ENCODE assay signal across 8 cellular contexts in the genomic region with DNA sequence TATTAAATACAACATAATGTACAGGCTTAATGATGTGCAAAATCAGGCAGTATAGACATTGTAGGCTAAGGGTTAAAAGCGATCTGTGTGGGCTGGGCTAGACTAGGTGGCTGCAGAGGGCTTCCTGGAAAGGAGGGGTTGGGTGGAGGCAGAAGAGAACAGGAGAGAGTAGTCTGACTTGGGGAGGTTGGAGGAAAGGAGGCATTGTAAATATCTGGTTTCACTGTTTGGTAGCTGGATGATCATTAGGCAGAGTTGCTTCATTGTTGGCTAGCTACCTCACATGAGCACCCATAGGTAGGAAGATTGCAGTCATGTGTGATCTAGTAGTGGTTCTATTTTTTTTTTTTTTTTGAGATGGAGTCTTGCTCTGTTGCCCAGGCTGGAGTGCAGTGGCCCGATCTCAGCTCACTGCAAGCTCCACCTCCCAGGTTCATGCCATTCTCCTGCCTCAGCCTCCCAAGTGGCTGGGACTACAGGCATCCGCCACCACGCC. TPM values are rescaled to one million over a fixed set of nuclear protein-coding genes. Genes with fewer than 3 reads are reported as not detected.
A peak's percentile ranks its signal among the peaks of the same experiment; 100 is the strongest.
DNase-seq lines count a peak whose midpoint lies in the region; ATAC-seq, FAIRE-seq and TF ChIP-seq lines count a peak whose summit lies in the region.
"Not testable (repeated sequence)": the region's sequence is repeated elsewhere in the genome, so short reads cannot be mapped to it uniquely, and the experiment has no call there.

No MANE protein-coding gene starts in this region.

- not testable (repeated sequence) for H3K9me3 ChIP-seq in pancreas, upper lobe of right lung

- ATAC-seq in activated CD4-positive, alpha-beta T cell treated with anti-CD3 and anti-CD28 coated beads for 36 hours = peak; percentile 60
- ATAC-seq in esophagus mucosa (peak; percentile 58), pancreas (peak in 3 of 4 donors; percentile 21 to 34 (median 25)), upper lobe of right lung (peak; percentile 50)

- intact Hi-C loops in activated CD4-positive, alpha-beta T cell treated with anti-CD3 and anti-CD28 coated beads for 36 hours (cut with DNase I, micrococcal nuclease) = loop anchor here in 1 of 2 experiments (1.0 kb wide), 1 partner anchor 59 kb away; no protein-coding TSS in a partner anchor
- intact Hi-C loops in pancreas (cut with DNase I); upper lobe of right lung (cut with DNase I): not testable (repeated sequence)

- POLR2A ChIA-PET in activated CD4-positive, alpha-beta T cell treated with anti-CD3 and anti-CD28 coated beads for 36 hours (lab: Charles Lee) = interaction anchor here (0.6 to 1.7 kb wide), 4 partner anchors 10 to 109 kb away, joined by 3 to 5 read pairs (median 3); no protein-coding TSS in a partner anchor

- H3K4me3 Mint-ChIP-seq in activated CD4-positive, alpha-beta T cell treated with anti-CD3 and anti-CD28 coated beads for 36 hours = peak overlapping the region; percentile 88
- peak overlapping the region; percentile 98 for H3K4me3 Mint-ChIP-seq in activated naive CD4-positive, alpha-beta T cell treated with anti-CD3 and anti-CD28 coated beads, Interleukin-2, amount 10 ng/mL, durations not matched to agents 7 days and 5 days

- not testable (repeated sequence) for FAIRE-seq in pancreas (lab: Jason Lieb, UNC)

- H3K27me3 ChIP-seq in pancreas, upper lobe of right lung: not testable (repeated sequence)

- H3K27me3 Mint-ChIP-seq in activated CD4-positive, alpha-beta T cell treated with anti-CD3 and anti-CD28 coated beads for 36 hours; activated naive CD4-positive, alpha-beta T cell treated with anti-CD3 and anti-CD28 coated beads, Interleukin-2, amount 10 ng/mL, durations not matched to agents 7 days and 5 days: not testable (repeated sequence)

- peaks cover 79% of the 10 kb centered on the region for H3K4me1 Mint-ChIP-seq in activated CD4-positive, alpha-beta T cell treated with anti-CD3 and anti-CD28 coated beads for 36 hours
- H3K4me1 Mint-ChIP-seq in activated naive CD4-positive, alpha-beta T cell treated with anti-CD3 and anti-CD28 coated beads, Interleukin-2, amount 10 ng/mL, durations not matched to agents 7 days and 5 days = peaks cover 82% of the 10 kb centered on the region

- H3K36me3 ChIP-seq in pancreas, upper lobe of right lung: not testable (repeated sequence)

- WGBS in pancreas, 2 donors = 87 to 90% methylated on average over 4 of the region's 4 CpGs

- H3K27ac Mint-ChIP-seq in activated CD4-positive, alpha-beta T cell treated with anti-CD3 and anti-CD28 coated beads for 36 hours = peak overlapping the region; percentile 98
- H3K27ac Mint-ChIP-seq in activated naive CD4-positive, alpha-beta T cell treated with anti-CD3 and anti-CD28 coated beads, Interleukin-2, amount 10 ng/mL, durations not matched to agents 7 days and 5 days = peak overlapping the region; percentile 88

- peak overlapping the region in 1 of 4 donors; percentile 5 for H3K27ac ChIP-seq in pancreas
- H3K27ac ChIP-seq in upper lobe of right lung = not testable (repeated sequence)

- H3K4me1 ChIP-seq in pancreas (peaks cover 27 to 51% (median 33%) of the 10 kb centered on the region in 3 donors), upper lobe of right lung (peaks cover 69% of the 10 kb centered on the region)

- not testable (repeated sequence) for H3K9me3 Mint-ChIP-seq in activated CD4-positive, alpha-beta T cell treated with anti-CD3 and anti-CD28 coated beads for 36 hours (ENCODE audit: low read depth); activated naive CD4-positive, alpha-beta T cell treated with anti-CD3 and anti-CD28 coated beads, Interleukin-2, amount 10 ng/mL, durations not matched to agents 7 days and 5 days

- CTCF ChIA-PET in activated CD4-positive, alpha-beta T cell treated with anti-CD3 and anti-CD28 coated beads for 36 hours (lab: Charles Lee) = interaction anchor here (0.7 to 4.0 kb wide), 8 partner anchors 10 to 212 kb away, joined by 3 to 33 read pairs (median 4); no protein-coding TSS in a partner anchor
- CTCF ChIA-PET in activated naive CD4-positive, alpha-beta T cell treated with anti-CD3 and anti-CD28 coated beads, Interleukin-2, amount 10 ng/mL, durations not matched to agents 7 days and 5 days (lab: Charles Lee) = interaction anchor here (0.6 to 5.0 kb wide), 7 partner anchors 9 to 213 kb away, joined by 3 to 30 read pairs (median 4); a partner anchor contains a TSS

- peaks cover 21% of the 10 kb centered on the region for H3K36me3 Mint-ChIP-seq in activated CD4-positive, alpha-beta T cell treated with anti-CD3 and anti-CD28 coated beads for 36 hours (ENCODE audit: low read depth)
- peaks cover 35% of the 10 kb centered on the region for H3K36me3 Mint-ChIP-seq in activated naive CD4-positive, alpha-beta T cell treated with anti-CD3 and anti-CD28 coated beads, Interleukin-2, amount 10 ng/mL, durations not matched to agents 7 days and 5 days

- TF ChIP-seq CTCF in pancreas (IDR thresholded peaks at IDR 0.05); upper lobe of right lung (IDR thresholded peaks at IDR 0.05): not testable (repeated sequence)

- peak; percentile 1 for DNase-seq in GF-D8 (lab: John Stamatoyannopoulos, UW)
- peak; percentile 35 for DNase-seq in HuH-7 (ENCODE audit: low spot score)
- peak; percentile 9 to 51 for DNase-seq in NOMO-1 (lab: John Stamatoyannopoulos, UW; ENCODE audit: unreplicated experiment in 2 of 2)
- DNase-seq in activated CD4-positive, alpha-beta T cell treated with anti-CD3 and anti-CD28 coated beads for 36 hours = peak; percentile 61
- DNase-seq in activated naive CD4-positive, alpha-beta T cell treated with anti-CD3 and anti-CD28 coated beads, Interleukin-2, amount 10 ng/mL, durations not matched to agents 7 days and 5 days = peak; percentile 67
- not testable (repeated sequence) for DNase-seq in pancreas, upper lobe of right lung

- H3K4me3 ChIP-seq in pancreas, upper lobe of right lung: not testable (repeated sequence)

RNA-seq across cellular contexts. Expression of a gene that starts 5.5 kb away (rescaled TPM):
- total RNA-seq in activated CD4-positive, alpha-beta T cell treated with anti-CD3 and anti-CD28 coated beads for 36 hours = 10 to 100 TPM; 60.0 to 62.6 TPM
- 85.1 TPM for total RNA-seq in esophagus mucosa
- total RNA-seq in pancreas = 10 to 100 TPM; 17.0 to 28.9 (median 20.4) TPM
- polyA plus RNA-seq in pancreas = 10 to 100 TPM; 10.2 to 13.3 TPM
- total RNA-seq in upper lobe of right lung = 60.7 TPM

RNA-seq across cellular contexts. Expression of a gene that starts 20.2 kb away (rescaled TPM):
- total RNA-seq in activated CD4-positive, alpha-beta T cell treated with anti-CD3 and anti-CD28 coated beads for 36 hours = 100 to 1,000 TPM; 157 to 180 TPM
- total RNA-seq in esophagus mucosa (59.7 TPM), pancreas (10 to 100 TPM in 5 of 6 donors, 1 to 10 TPM in 1; 9.0 to 27.5 (median 14.0) TPM), upper lobe of right lung (65.6 TPM)
- polyA plus RNA-seq in pancreas = 10 to 100 TPM; 13.6 to 18.5 TPM

RNA-seq across cellular contexts. Expression of a gene that starts 52.6 kb away (rescaled TPM):
- 10 to 100 TPM; 33.6 to 39.2 TPM for total RNA-seq in activated CD4-positive, alpha-beta T cell treated with anti-CD3 and anti-CD28 coated beads for 36 hours
- total RNA-seq in esophagus mucosa (31.8 TPM), pancreas (10 to 100 TPM; 13.5 to 21.4 (median 17.2) TPM), upper lobe of right lung (25.0 TPM)
- polyA plus RNA-seq in pancreas = 10 to 100 TPM; 18.6 to 32.9 TPM
